Comparison of ENCODE assay signal across 11 cellular contexts in the genomic region with DNA sequence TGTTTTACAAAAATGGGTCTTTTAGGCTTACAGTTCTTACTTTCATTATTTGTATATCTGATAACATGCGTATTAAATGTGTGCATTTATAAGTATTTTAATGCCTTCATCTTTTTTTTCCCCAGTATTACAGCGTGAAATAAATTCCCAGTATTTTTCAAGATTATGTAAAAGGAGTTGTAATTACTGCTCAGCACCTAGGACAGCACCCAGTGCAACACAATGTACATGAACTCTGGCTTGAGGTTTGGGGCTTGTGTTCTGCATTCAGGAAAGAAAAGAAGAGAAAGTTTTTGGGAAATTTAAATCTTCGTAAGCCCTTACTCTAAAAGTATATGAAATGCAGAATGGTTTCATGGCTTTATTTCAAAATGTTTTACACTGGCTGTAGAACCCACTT. TPM values are rescaled to one million over a fixed set of nuclear protein-coding genes. Genes with fewer than 3 reads are reported as not detected.
A peak's percentile ranks its signal among the peaks of the same experiment; 100 is the strongest.
DNase-seq lines count a peak whose midpoint lies in the region; ATAC-seq and TF ChIP-seq lines count a peak whose summit lies in the region.
"Had no signal": no experiment of that assay in that cellular context is flagged by ENCODE, and none has a peak within 500 bp of the region (broad histone marks: within the 10 kb centered on the region; RNA-seq: fewer than 3 reads in every experiment).

No MANE protein-coding gene starts in this region.

- no peaks in the 10 kb centered on the region for H3K4me1 ChIP-seq in osteoblast (ENCODE audit: insufficient read depth, low read length)

- no peak overlapping the region for H3K27ac ChIP-seq in osteoblast (ENCODE audit: low read depth, low read length)
- H3K27ac ChIP-seq: stomach had no signal

- ATAC-seq in Right ventricle myocardium superior (ENCODE audit: poor library complexity) (peak; percentile 55), left cardiac atrium (no peak), SK-N-SH treated with all-trans-retinoic acid at 6 μM for 48 hours (0 out of 3 replicates have a peak, but pooled peaks have one; percentile 41), GM19328 (IDR thresholded peaks at IDR 0.05; ENCODE audit: unreplicated experiment) (no peak), GM18861 (IDR thresholded peaks at IDR 0.05; ENCODE audit: unreplicated experiment) (no peak)
- ATAC-seq: esophagus mucosa had no signal

- H3K36me3 ChIP-seq in osteoblast (ENCODE audit: insufficient read depth, low read length): peaks cover 22% of the 10 kb centered on the region

- H3K4me3 ChIP-seq in osteoblast (ENCODE audit: insufficient read depth, low read length): no peak overlapping the region
- H3K4me3 ChIP-seq: stomach had no signal

- no peak for DNase-seq in Right ventricle myocardium superior
- no peak for DNase-seq in left cardiac atrium
- peak; percentile 61 for DNase-seq in fibroblast of peridontal ligament (ENCODE audit: extremely low read depth)
- peak; percentile 18 for DNase-seq in stromal cell of bone marrow (ENCODE audit: low read depth)
- no peak for DNase-seq in osteoblast (ENCODE audit: insufficient read length, low spot score, missing footprints)
- DNase-seq: stimulated activated CD4-positive, alpha-beta T cell treated with anti-CD3 and anti-CD28 coated beads, Interleukin-1b, Interleukin-23, amount 100 ng/mL, for 48 hours; stomach had no signal

- intact Hi-C loops in Right ventricle myocardium superior (cut with DNase I): no loop called here
- intact Hi-C loops in left cardiac atrium (cut with DNase I): no loop called here

- H2AFZ ChIP-seq in osteoblast (ENCODE audit: low read length): no peak overlapping the region

- no peaks in the 10 kb centered on the region for H3K9me3 ChIP-seq in osteoblast (ENCODE audit: low read depth, low read length)
- H3K9me3 ChIP-seq: stomach had no signal

- H3K27me3 ChIP-seq in osteoblast (ENCODE audit: insufficient read depth, low read length): no peaks in the 10 kb centered on the region
- H3K27me3 ChIP-seq: stomach had no signal

- peaks cover 94% of the 10 kb centered on the region for H4K20me1 ChIP-seq in osteoblast (ENCODE audit: insufficient read depth, low read length)

- peaks cover 92% of the 10 kb centered on the region for H3K79me2 ChIP-seq in osteoblast (ENCODE audit: insufficient read depth, low read length)

- H3K4me2 ChIP-seq in osteoblast (ENCODE audit: insufficient read depth, low read length): no peak overlapping the region

- no peak for TF ChIP-seq CTCF in osteoblast (IDR thresholded peaks at IDR 0.05; ENCODE audit: extremely low read depth, low read depth, low read length)

TF ChIP-seq in SK-N-SH treated with all-trans-retinoic acid at 6 μM for 48 hours, 23 proteins besides CTCF, POLR2A, EP300 and RAD21:
- TF ChIP-seq SNAI2 (CRISPR knock-in tag; IDR thresholded peaks at IDR 0.05) (peak; percentile 86), TOX (CRISPR knock-in tag; IDR thresholded peaks at IDR 0.05; ENCODE audit: borderline replicate concordance) (no peak), OSR1 (CRISPR knock-in tag; IDR thresholded peaks at IDR 0.05) (no peak), CSDC2 (CRISPR knock-in tag; IDR thresholded peaks at IDR 0.05) (no peak), ZNF70 (CRISPR knock-in tag; IDR thresholded peaks at IDR 0.05) (no peak), ZNF8 (CRISPR knock-in tag; IDR thresholded peaks at IDR 0.05) (no peak), BACH2 (CRISPR knock-in tag; IDR thresholded peaks at IDR 0.05; ENCODE audit: borderline replicate concordance) (no peak), PPARA (CRISPR knock-in tag; IDR thresholded peaks at IDR 0.05; ENCODE audit: borderline replicate concordance) (no peak), ZFP30 (CRISPR knock-in tag; IDR thresholded peaks at IDR 0.05) (no peak), ZC3H10 (CRISPR knock-in tag; IDR thresholded peaks at IDR 0.05) (0 out of 2 replicates have a peak, but pooled peaks have one; percentile 57), ARNTL (CRISPR knock-in tag; IDR thresholded peaks at IDR 0.05; ENCODE audit: borderline replicate concordance, low read depth) (no peak)
- TF ChIP-seq, protein P1, sequence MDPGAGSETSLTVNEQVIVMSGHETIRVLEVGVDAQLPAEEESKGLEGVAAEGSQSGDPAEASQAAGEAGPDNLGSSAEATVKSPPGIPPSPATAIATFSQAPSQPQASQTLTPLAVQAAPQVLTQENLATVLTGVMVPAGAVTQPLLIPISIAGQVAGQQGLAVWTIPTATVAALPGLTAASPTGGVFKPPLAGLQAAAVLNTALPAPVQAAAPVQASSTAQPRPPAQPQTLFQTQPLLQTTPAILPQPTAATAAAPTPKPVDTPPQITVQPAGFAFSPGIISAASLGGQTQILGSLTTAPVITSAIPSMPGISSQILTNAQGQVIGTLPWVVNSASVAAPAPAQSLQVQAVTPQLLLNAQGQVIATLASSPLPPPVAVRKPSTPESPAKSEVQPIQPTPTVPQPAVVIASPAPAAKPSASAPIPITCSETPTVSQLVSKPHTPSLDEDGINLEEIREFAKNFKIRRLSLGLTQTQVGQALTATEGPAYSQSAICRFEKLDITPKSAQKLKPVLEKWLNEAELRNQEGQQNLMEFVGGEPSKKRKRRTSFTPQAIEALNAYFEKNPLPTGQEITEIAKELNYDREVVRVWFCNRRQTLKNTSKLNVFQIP (CRISPR knock-in tag; IDR thresholded peaks at IDR 0.05; ENCODE audit: borderline replicate concordance, low read depth): no peak
- TF ChIP-seq, protein P2, sequence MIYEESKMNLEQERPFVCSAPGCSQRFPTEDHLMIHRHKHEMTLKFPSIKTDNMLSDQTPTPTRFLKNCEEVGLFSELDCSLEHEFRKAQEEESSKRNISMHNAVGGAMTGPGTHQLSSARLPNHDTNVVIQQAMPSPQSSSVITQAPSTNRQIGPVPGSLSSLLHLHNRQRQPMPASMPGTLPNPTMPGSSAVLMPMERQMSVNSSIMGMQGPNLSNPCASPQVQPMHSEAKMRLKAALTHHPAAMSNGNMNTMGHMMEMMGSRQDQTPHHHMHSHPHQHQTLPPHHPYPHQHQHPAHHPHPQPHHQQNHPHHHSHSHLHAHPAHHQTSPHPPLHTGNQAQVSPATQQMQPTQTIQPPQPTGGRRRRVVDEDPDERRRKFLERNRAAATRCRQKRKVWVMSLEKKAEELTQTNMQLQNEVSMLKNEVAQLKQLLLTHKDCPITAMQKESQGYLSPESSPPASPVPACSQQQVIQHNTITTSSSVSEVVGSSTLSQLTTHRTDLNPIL (CRISPR knock-in tag; IDR thresholded peaks at IDR 0.05; ENCODE audit: low read depth): no peak
- TF ChIP-seq, protein P3, sequence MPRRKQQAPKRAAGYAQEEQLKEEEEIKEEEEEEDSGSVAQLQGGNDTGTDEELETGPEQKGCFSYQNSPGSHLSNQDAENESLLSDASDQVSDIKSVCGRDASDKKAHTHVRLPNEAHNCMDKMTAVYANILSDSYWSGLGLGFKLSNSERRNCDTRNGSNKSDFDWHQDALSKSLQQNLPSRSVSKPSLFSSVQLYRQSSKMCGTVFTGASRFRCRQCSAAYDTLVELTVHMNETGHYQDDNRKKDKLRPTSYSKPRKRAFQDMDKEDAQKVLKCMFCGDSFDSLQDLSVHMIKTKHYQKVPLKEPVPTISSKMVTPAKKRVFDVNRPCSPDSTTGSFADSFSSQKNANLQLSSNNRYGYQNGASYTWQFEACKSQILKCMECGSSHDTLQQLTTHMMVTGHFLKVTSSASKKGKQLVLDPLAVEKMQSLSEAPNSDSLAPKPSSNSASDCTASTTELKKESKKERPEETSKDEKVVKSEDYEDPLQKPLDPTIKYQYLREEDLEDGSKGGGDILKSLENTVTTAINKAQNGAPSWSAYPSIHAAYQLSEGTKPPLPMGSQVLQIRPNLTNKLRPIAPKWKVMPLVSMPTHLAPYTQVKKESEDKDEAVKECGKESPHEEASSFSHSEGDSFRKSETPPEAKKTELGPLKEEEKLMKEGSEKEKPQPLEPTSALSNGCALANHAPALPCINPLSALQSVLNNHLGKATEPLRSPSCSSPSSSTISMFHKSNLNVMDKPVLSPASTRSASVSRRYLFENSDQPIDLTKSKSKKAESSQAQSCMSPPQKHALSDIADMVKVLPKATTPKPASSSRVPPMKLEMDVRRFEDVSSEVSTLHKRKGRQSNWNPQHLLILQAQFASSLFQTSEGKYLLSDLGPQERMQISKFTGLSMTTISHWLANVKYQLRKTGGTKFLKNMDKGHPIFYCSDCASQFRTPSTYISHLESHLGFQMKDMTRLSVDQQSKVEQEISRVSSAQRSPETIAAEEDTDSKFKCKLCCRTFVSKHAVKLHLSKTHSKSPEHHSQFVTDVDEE (CRISPR knock-in tag; IDR thresholded peaks at IDR 0.05): no peak
- TF ChIP-seq, protein P4, sequence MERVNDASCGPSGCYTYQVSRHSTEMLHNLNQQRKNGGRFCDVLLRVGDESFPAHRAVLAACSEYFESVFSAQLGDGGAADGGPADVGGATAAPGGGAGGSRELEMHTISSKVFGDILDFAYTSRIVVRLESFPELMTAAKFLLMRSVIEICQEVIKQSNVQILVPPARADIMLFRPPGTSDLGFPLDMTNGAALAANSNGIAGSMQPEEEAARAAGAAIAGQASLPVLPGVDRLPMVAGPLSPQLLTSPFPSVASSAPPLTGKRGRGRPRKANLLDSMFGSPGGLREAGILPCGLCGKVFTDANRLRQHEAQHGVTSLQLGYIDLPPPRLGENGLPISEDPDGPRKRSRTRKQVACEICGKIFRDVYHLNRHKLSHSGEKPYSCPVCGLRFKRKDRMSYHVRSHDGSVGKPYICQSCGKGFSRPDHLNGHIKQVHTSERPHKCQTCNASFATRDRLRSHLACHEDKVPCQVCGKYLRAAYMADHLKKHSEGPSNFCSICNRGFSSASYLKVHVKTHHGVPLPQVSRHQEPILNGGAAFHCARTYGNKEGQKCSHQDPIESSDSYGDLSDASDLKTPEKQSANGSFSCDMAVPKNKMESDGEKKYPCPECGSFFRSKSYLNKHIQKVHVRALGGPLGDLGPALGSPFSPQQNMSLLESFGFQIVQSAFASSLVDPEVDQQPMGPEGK (CRISPR knock-in tag; IDR thresholded peaks at IDR 0.05; ENCODE audit: borderline replicate concordance): no peak

RNA-seq across cellular contexts. Expression of a gene that starts 16.7 kb away (rescaled TPM):
- 91.9 TPM for total RNA-seq in Right ventricle myocardium superior
- 10 to 100 TPM; 68.7 to 72.8 TPM for total RNA-seq in left cardiac atrium
- 148 and 152 TPM in 2 replicates for total RNA-seq in osteoblast

Comparison
In these comparisons a context has a peak if more than half of its experiments do, and no peak if none do; other contexts are left out.
1. ATAC-seq: peak in Right ventricle myocardium superior (single experiment) and SK-N-SH treated with all-trans-retinoic acid at 6 μM for 48 hours (single experiment); none in left cardiac atrium (0 of 2), GM19328 (single experiment) and GM18861 (single experiment).
2. DNase-seq: peak in fibroblast of peridontal ligament (single experiment) and stromal cell of bone marrow (single experiment); none in Right ventricle myocardium superior (single experiment), left cardiac atrium (single experiment) and osteoblast (single experiment).